2 cellular contexts compared by ENCODE assay signal in genomic region chr9:105637787-105638395, GRCh38.
TF ChIP-seq lines count a peak whose summit lies in the region.

No MANE protein-coding gene starts in this region.

TF ChIP-seq in IMR-90, 13 proteins besides CTCF, POLR2A, EP300 and RAD21:
- TF ChIP-seq SMC3 (IDR thresholded peaks at IDR 0.05; ENCODE audit: low read depth, low read length) (no peak; the same call in 1 of the 2 replicates), MAZ (IDR thresholded peaks at IDR 0.05; ENCODE audit: borderline replicate concordance, low read depth, low read length) (no peak), USF2 (IDR thresholded peaks at IDR 0.05; ENCODE audit: low read depth, low read length) (no peak), NFE2L2 (IDR thresholded peaks at IDR 0.05; ENCODE audit: low read depth, low read length) (no peak), CHD1 (IDR thresholded peaks at IDR 0.05; ENCODE audit: low read depth, low read length) (no peak), FOS (IDR thresholded peaks at IDR 0.05; ENCODE audit: low read depth, low read length) (no peak), MXI1 (IDR thresholded peaks at IDR 0.05; ENCODE audit: borderline replicate concordance, low read depth, low read length) (no peak), CEBPB (IDR thresholded peaks at IDR 0.05; ENCODE audit: low read depth, low read length) (no peak), RCOR1 (IDR thresholded peaks at IDR 0.05; ENCODE audit: insufficient replicate concordance, low read length) (no peak), BHLHE40 (IDR thresholded peaks at IDR 0.05; ENCODE audit: low read depth, low read length) (no peak)
- TF ChIP-seq, protein P1, sequence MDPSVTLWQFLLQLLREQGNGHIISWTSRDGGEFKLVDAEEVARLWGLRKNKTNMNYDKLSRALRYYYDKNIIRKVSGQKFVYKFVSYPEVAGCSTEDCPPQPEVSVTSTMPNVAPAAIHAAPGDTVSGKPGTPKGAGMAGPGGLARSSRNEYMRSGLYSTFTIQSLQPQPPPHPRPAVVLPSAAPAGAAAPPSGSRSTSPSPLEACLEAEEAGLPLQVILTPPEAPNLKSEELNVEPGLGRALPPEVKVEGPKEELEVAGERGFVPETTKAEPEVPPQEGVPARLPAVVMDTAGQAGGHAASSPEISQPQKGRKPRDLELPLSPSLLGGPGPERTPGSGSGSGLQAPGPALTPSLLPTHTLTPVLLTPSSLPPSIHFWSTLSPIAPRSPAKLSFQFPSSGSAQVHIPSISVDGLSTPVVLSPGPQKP (IDR thresholded peaks at IDR 0.05; ENCODE audit: borderline replicate concordance, low read depth, low read length) = no peak

TF ChIP-seq in K562, 482 proteins besides CTCF, POLR2A, EP300 and RAD21:
- TF ChIP-seq DACH1 (IDR thresholded peaks at IDR 0.05; ENCODE audit: partially characterized antibody) = peak; percentile 26
- no peak for TF ChIP-seq TARDBP (IDR thresholded peaks at IDR 0.05)
- no peak for TF ChIP-seq ZNF436 (CRISPR knock-in tag; IDR thresholded peaks at IDR 0.05)
- TF ChIP-seq SMC3 (conservative IDR thresholded peaks at IDR 0.05; ENCODE audit: insufficient read depth, low read depth, low read length) = 0 out of 2 replicates have a peak, but pooled peaks have one; percentile 10
